ENCODE assay signal across 1 cellular context in genomic region chr5:42875785-42876374, GRCh38.
TF ChIP-seq lines count a peak whose summit lies in the region.

No MANE protein-coding gene starts in this region.

TF ChIP-seq in GM12878, 131 proteins besides CTCF, POLR2A, EP300 and RAD21 (continued from another document):
- no peak for TF ChIP-seq HDAC2 (IDR thresholded peaks at IDR 0.05)
- no peak for TF ChIP-seq SUPT20H (IDR thresholded peaks at IDR 0.05; ENCODE audit: borderline replicate concordance, control insufficient read depth, low read depth, low read length)
- no peak for TF ChIP-seq CREM (IDR thresholded peaks at IDR 0.05; ENCODE audit: low read depth)
- no peak for TF ChIP-seq NFXL1 (IDR thresholded peaks at IDR 0.05; ENCODE audit: borderline replicate concordance)
- TF ChIP-seq ZNF24 (IDR thresholded peaks at IDR 0.05) = no peak
- TF ChIP-seq TCF12 (IDR thresholded peaks at IDR 0.05; ENCODE audit: low read depth, low read length) = no peak
- no peak for TF ChIP-seq ESRRA (IDR thresholded peaks at IDR 0.05; ENCODE audit: low read length)
- TF ChIP-seq, protein P1, sequence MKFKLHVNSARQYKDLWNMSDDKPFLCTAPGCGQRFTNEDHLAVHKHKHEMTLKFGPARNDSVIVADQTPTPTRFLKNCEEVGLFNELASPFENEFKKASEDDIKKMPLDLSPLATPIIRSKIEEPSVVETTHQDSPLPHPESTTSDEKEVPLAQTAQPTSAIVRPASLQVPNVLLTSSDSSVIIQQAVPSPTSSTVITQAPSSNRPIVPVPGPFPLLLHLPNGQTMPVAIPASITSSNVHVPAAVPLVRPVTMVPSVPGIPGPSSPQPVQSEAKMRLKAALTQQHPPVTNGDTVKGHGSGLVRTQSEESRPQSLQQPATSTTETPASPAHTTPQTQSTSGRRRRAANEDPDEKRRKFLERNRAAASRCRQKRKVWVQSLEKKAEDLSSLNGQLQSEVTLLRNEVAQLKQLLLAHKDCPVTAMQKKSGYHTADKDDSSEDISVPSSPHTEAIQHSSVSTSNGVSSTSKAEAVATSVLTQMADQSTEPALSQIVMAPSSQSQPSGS (IDR thresholded peaks at IDR 0.05; ENCODE audit: low read length) = no peak
- TF ChIP-seq PRDM15 (CRISPR knock-in tag; IDR thresholded peaks at IDR 0.05) = no peak
- TF ChIP-seq, protein P2, sequence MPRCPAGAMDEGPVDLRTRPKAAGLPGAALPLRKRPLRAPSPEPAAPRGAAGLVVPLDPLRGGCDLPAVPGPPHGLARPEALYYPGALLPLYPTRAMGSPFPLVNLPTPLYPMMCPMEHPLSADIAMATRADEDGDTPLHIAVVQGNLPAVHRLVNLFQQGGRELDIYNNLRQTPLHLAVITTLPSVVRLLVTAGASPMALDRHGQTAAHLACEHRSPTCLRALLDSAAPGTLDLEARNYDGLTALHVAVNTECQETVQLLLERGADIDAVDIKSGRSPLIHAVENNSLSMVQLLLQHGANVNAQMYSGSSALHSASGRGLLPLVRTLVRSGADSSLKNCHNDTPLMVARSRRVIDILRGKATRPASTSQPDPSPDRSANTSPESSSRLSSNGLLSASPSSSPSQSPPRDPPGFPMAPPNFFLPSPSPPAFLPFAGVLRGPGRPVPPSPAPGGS (IDR thresholded peaks at IDR 0.05; ENCODE audit: borderline replicate concordance, insufficient read depth, low read depth, low read length, poor library complexity, severe bottlenecking) = no peak
- TF ChIP-seq GABPA (IDR thresholded peaks at IDR 0.05; ENCODE audit: low read depth) = no peak
- no peak for TF ChIP-seq HDGF (IDR thresholded peaks at IDR 0.05)
- TF ChIP-seq, protein P3, sequence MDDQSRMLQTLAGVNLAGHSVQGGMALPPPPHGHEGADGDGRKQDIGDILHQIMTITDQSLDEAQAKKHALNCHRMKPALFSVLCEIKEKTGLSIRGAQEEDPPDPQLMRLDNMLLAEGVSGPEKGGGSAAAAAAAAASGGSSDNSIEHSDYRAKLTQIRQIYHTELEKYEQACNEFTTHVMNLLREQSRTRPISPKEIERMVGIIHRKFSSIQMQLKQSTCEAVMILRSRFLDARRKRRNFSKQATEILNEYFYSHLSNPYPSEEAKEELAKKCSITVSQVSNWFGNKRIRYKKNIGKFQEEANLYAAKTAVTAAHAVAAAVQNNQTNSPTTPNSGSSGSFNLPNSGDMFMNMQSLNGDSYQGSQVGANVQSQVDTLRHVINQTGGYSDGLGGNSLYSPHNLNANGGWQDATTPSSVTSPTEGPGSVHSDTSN (IDR thresholded peaks at IDR 0.05; ENCODE audit: insufficient replicate concordance, low read depth, low read length) = no peak
- TF ChIP-seq ZBED1 (IDR thresholded peaks at IDR 0.05; ENCODE audit: borderline replicate concordance) = no peak
